Comparison of ENCODE assay signal across 20 cellular contexts in genomic region chr7:117675519-117676137, GRCh38.
DNase-seq lines count a peak whose midpoint lies in the region; ATAC-seq, FAIRE-seq and TF ChIP-seq lines count a peak whose summit lies in the region.
"Had no signal": no experiment of that assay in that cellular context is flagged by ENCODE, and none has a peak within 500 bp of the region (broad histone marks: within the 10 kb centered on the region; RNA-seq: fewer than 3 reads in every experiment).

No MANE protein-coding gene starts in this region.

- no peaks in the 10 kb centered on the region for H3K9me3 ChIP-seq in H9 (ENCODE audit: control insufficient read depth, low read depth, low read length)
- H3K9me3 ChIP-seq in K562 (replicated peaks; ENCODE audit: control insufficient read depth, insufficient read depth, low read depth, low read length), result no peaks in the 10 kb centered on the region
- H3K9me3 ChIP-seq in mesenchymal stem cell (ENCODE audit: control insufficient read depth, low read length), result no peaks in the 10 kb centered on the region
- H3K9me3 ChIP-seq: Peyer's patch had no signal

- TF ChIP-seq EP300 in K562 (IDR thresholded peaks at IDR 0.05; ENCODE audit: low read length), result no peak

- H3K27ac Mint-ChIP-seq in Calu3 (ENCODE audit: unreplicated experiment) (no peak overlapping the region), H9 (peak overlapping the region; percentile 18 to 89 (median 82); a peak in 4 of 7 replicates)
- H3K27ac Mint-ChIP-seq: CD8-positive, alpha-beta memory T cell had no signal

- H3K79me1 ChIP-seq in H9 (ENCODE audit: insufficient read depth, low read depth, low read length, poor library complexity, severe bottlenecking) (no peaks in the 10 kb centered on the region), mesenchymal stem cell (replicated peaks; ENCODE audit: low read length, poor library complexity, severe bottlenecking) (no peaks in the 10 kb centered on the region)

- H3K56ac ChIP-seq in H9 (ENCODE audit: insufficient read length, low read depth, low read length), result no peak overlapping the region

- H3K27me3 ChIP-seq in H9 (ENCODE audit: insufficient read depth, low read length), result no peaks in the 10 kb centered on the region
- peaks cover 0 to 7% of the 10 kb centered on the region in 2 experiments; a peak in 2 of 5 replicates for H3K27me3 ChIP-seq in K562 (ENCODE audit: control insufficient read depth in 2 of 2, insufficient read depth in 2 of 2, low read length in 2 of 2)
- H3K27me3 ChIP-seq in mesenchymal stem cell (ENCODE audit: control insufficient read depth in 1 of 2, insufficient read depth in 1 of 2, low read length in 2 of 2), result peaks cover 4 to 19% of the 10 kb centered on the region in 2 experiments
- H3K27me3 ChIP-seq: Peyer's patch had no signal

- H3K4me2 ChIP-seq in H9 (ENCODE audit: insufficient read depth, insufficient read length, low read length) (no peak overlapping the region), K562 (ENCODE audit: insufficient read depth, low read length) (no peak overlapping the region), mesenchymal stem cell (ENCODE audit: low read length, poor library complexity, severe bottlenecking) (no peak overlapping the region)

- H3K4me1 ChIP-seq in H9 (ENCODE audit: insufficient read depth, low read length), result peaks cover 7% of the 10 kb centered on the region; the same call in 1 of the 2 replicates
- H3K4me1 ChIP-seq in K562 (replicated peaks in 1 of 2; ENCODE audit: control insufficient read depth in 2 of 2, insufficient read depth in 2 of 2, low read length in 2 of 2), result peaks cover 0 to 2% of the 10 kb centered on the region in 2 experiments; a peak in 2 of 5 replicates
- H3K4me1 ChIP-seq in mesenchymal stem cell (ENCODE audit: control insufficient read depth, insufficient read depth, low read depth, low read length), result peaks cover 2% of the 10 kb centered on the region
- H3K4me1 ChIP-seq: Peyer's patch had no signal

- no peak overlapping the region for H3K4me3 Mint-ChIP-seq in Calu3 (ENCODE audit: low read depth, unreplicated experiment)
- no peak overlapping the region; a peak in 1 of 5 replicates for H3K4me3 Mint-ChIP-seq in H9
- H3K4me3 Mint-ChIP-seq: CD8-positive, alpha-beta memory T cell had no signal

- H3K79me2 ChIP-seq in H9 (ENCODE audit: insufficient read depth, low read length) (no peaks in the 10 kb centered on the region), K562 (ENCODE audit: control insufficient read depth, insufficient read depth, low read length) (no peaks in the 10 kb centered on the region)

- H2BK15ac ChIP-seq in H9 (ENCODE audit: low read depth, low read length), result no peak overlapping the region
- no peak overlapping the region for H2BK15ac ChIP-seq in mesenchymal stem cell (ENCODE audit: low read depth, poor library complexity, severe bottlenecking)

- H2BK120ac ChIP-seq in H9 (ENCODE audit: low read depth, low read length, poor library complexity, severe bottlenecking), result no peak overlapping the region
- H2BK120ac ChIP-seq in mesenchymal stem cell (ENCODE audit: low read depth, low read length), result no peak overlapping the region

- H3K9me3 Mint-ChIP-seq in Calu3 (ENCODE audit: low read depth, unreplicated experiment) (no peaks in the 10 kb centered on the region), H9 (peaks cover 0 to 3% of the 10 kb centered on the region in 2 experiments; a peak in 1 of 5 replicates)

- TF ChIP-seq CTCF in Calu3 (IDR thresholded peaks at IDR 0.05; ENCODE audit: unreplicated experiment), result no peak
- no peak for TF ChIP-seq CTCF in H9 (conservative IDR thresholded peaks at IDR 0.05)
- no peak for TF ChIP-seq CTCF in K562 (IDR thresholded peaks at IDR 0.05 in 2 of 3, conservative IDR thresholded peaks at IDR 0.05 in 1 of 3; ENCODE audit: insufficient read depth in 2 of 3, low read depth in 1 of 3, low read length in 3 of 3)
- no peak for TF ChIP-seq CTCF in GM13977 (IDR thresholded peaks at IDR 0.05; ENCODE audit: extremely low read depth, insufficient read depth, missing control alignments)

- no peak overlapping the region for H3T11ph ChIP-seq in H9 (ENCODE audit: low read length)

- no peak for DNase-seq in Calu3
- DNase-seq in H9, result no peak
- peak in 1 of 4 experiments; percentile 18 for DNase-seq in K562 (ENCODE audit: extremely low read depth in 1 of 4, low spot score in 3 of 4)
- peak; percentile 27 for DNase-seq in mesenchymal stem cell
- DNase-seq in superior temporal gyrus (ENCODE audit: extremely low spot score), result no peak
- DNase-seq in NCI-H524 (lab: John Stamatoyannopoulos, UW), result no peak
- DNase-seq in activated CD4-positive, alpha-beta T cell treated with anti-CD3 and anti-CD28 coated beads for 48 hours, result no peak
- no peak for DNase-seq in GM13977 (ENCODE audit: low spot score)
- DNase-seq: ACHN; C1 segment of cervical spinal cord; CD8-positive, alpha-beta memory T cell; GF-D8; GM23248; NCI-H1417 treated with DMSO at 0.1 percent for 48 hours; NCI-H187 treated with DMSO at 0.1 percent for 48 hours; NCI-H345; NCI-H526 treated with DMSO at 0.1 percent for 48 hours; Peyer's patch; SHP77 had no signal

- no peak overlapping the region for H2BK12ac ChIP-seq in H9 (ENCODE audit: insufficient read length, low read depth, low read length)
- peak overlapping the region in 1 of 2 experiments; percentile 89 for H2BK12ac ChIP-seq in mesenchymal stem cell (ENCODE audit: low read length in 2 of 2)

- H3K4me1 Mint-ChIP-seq in Calu3 (ENCODE audit: low read depth, unreplicated experiment) (peaks cover 31% of the 10 kb centered on the region), H9 (peaks cover 55 to 58% of the 10 kb centered on the region in 2 experiments)
- H3K4me1 Mint-ChIP-seq: CD8-positive, alpha-beta memory T cell had no signal

- H4K20me1 ChIP-seq in H9 (ENCODE audit: control insufficient read depth, insufficient read depth, insufficient read length) (no peaks in the 10 kb centered on the region), K562 (replicated peaks; ENCODE audit: control insufficient read depth, insufficient read depth, low read length) (no peaks in the 10 kb centered on the region)

- no peaks in the 10 kb centered on the region for H3K9me1 ChIP-seq in K562 (ENCODE audit: control insufficient read depth, insufficient read depth, low read length)

- no peak overlapping the region for H2AK5ac ChIP-seq in H9 (ENCODE audit: insufficient read length, low read length)
- H2AK5ac ChIP-seq in mesenchymal stem cell (ENCODE audit: low read length, severe bottlenecking), result no peak overlapping the region

- H3K36me3 ChIP-seq in K562 (ENCODE audit: control insufficient read depth, insufficient read depth, low read length), result no peaks in the 10 kb centered on the region
- H3K36me3 ChIP-seq in mesenchymal stem cell (ENCODE audit: control insufficient read depth in 1 of 2, insufficient read depth in 2 of 2, low read depth in 1 of 2, low read length in 2 of 2), result no peaks in the 10 kb centered on the region
- H3K36me3 ChIP-seq: Peyer's patch had no signal

- no peak for FAIRE-seq in K562 (lab: Jason Lieb, UNC)

- TF ChIP-seq RAD21 in K562 (CRISPR knock-in tag; conservative IDR thresholded peaks at IDR 0.05 in 1 of 2, IDR thresholded peaks at IDR 0.05 in 1 of 2), result no peak

- H3K9ac ChIP-seq in H9 (ENCODE audit: extremely low read depth, insufficient read length, low read length) (no peak overlapping the region), K562 (ENCODE audit: insufficient read depth in 1 of 2, low read depth in 2 of 2, low read length in 2 of 2) (no peak overlapping the region), mesenchymal stem cell (ENCODE audit: low read length) (no peak overlapping the region)
- H3K9ac ChIP-seq: GM23248 had no signal

- no CpG with 5 or more reads among the region's 2 CpGs for WGBS in H9 (ENCODE audit: extremely low coverage, insufficient read length, low lambda C conversion rate)
- 3% methylated on average over 2 of the region's 2 CpGs for WGBS in K562 (ENCODE audit: insufficient coverage, low coverage, missing lambda C conversion rate)
- 89% methylated on average over 2 of the region's 2 CpGs for WGBS in mesenchymal stem cell

- no peak overlapping the region for H3K18ac ChIP-seq in H9 (ENCODE audit: insufficient read length, low read depth, low read length)
- peak overlapping the region; percentile 7 to 57 for H3K18ac ChIP-seq in mesenchymal stem cell (ENCODE audit: low read depth in 1 of 2, low read length in 2 of 2)

- H3K27me3 Mint-ChIP-seq in Calu3 (ENCODE audit: unreplicated experiment) (no peaks in the 10 kb centered on the region), H9 (ENCODE audit: low read depth) (no peaks in the 10 kb centered on the region)
- H3K27me3 Mint-ChIP-seq: CD8-positive, alpha-beta memory T cell had no signal

- H3K36me3 Mint-ChIP-seq in Calu3 (ENCODE audit: insufficient read depth, unreplicated experiment) (peaks cover 31% of the 10 kb centered on the region), H9 (ENCODE audit: insufficient read depth in 1 of 3, low read depth in 3 of 3) (peaks cover 0 to 6% (median 0%) of the 10 kb centered on the region in 3 experiments; a peak in 2 of 7 replicates)
- H3K36me3 Mint-ChIP-seq: CD8-positive, alpha-beta memory T cell had no signal

- TF ChIP-seq POLR2A in K562 (conservative IDR thresholded peaks at IDR 0.05), result no peak

- TSS peak; percentile 5 for BruUV-seq in Calu3 (replicated peaks; lab: Mats Ljungman, UMichigan)
- no TSS peak for BruUV-seq in K562 (replicated peaks; lab: Mats Ljungman, UMichigan)

- intact Hi-C loops in Calu3 (cut with micrococcal nuclease; ENCODE audit: unreplicated experiment) (loop anchor here (10.0 kb wide), 1 partner anchor 479 kb away; no protein-coding TSS in a partner anchor), K562 (cut with micrococcal nuclease) (loop anchor here (10.0 kb wide), 1 partner anchor 429 kb away; no protein-coding TSS in a partner anchor)

- H4K8ac ChIP-seq in H9 (replicated peaks; ENCODE audit: insufficient read length, low read depth, low read length) (no peak overlapping the region), mesenchymal stem cell (ENCODE audit: low read length) (no peak overlapping the region)

- H3K14ac ChIP-seq in H9 (ENCODE audit: insufficient read depth, low read length) (no peak overlapping the region), mesenchymal stem cell (ENCODE audit: low read length in 2 of 2) (peak overlapping the region in 1 of 2 experiments; percentile 20)

- H2AFZ ChIP-seq in H9 (ENCODE audit: low read length), result no peak overlapping the region
- H2AFZ ChIP-seq in K562 (ENCODE audit: low read depth, low read length), result peak overlapping the region; percentile 22; the same call in 1 of the 2 replicates
- peak overlapping the region; percentile 51 for H2AFZ ChIP-seq in mesenchymal stem cell (ENCODE audit: low read depth, low read length)
- H2AFZ ChIP-seq: GM23248 had no signal

- ATAC-seq in K562, result peak; percentile 62

- H4K5ac ChIP-seq in H9 (ENCODE audit: insufficient read length, low read depth, low read length), result no peak overlapping the region

- H3K23me2 ChIP-seq in H9 (ENCODE audit: insufficient read length, low read depth, low read length, poor library complexity, severe bottlenecking), result no peaks in the 10 kb centered on the region

- POLR2A ChIA-PET in K562 (lab: Yijun Ruan, JAX), result no interaction called here

- CTCF ChIA-PET in Calu3 (lab: Charles Lee) (no interaction called here), K562 (lab: Yijun Ruan, JAX; ENCODE audit: low intra/inter-chr PET ratio) (no interaction called here)

- H2BK20ac ChIP-seq in H9 (ENCODE audit: low read depth, low read length, poor library complexity, severe bottlenecking), result no peak overlapping the region

- in situ Hi-C loops in K562 (cut with MboI) (no loop called here), GM13977 (cut with MboI; ENCODE audit: low pct_unique_long_range_greater_than_20kb, low sequenced_read_pairs, unreplicated experiment) (no loop called here)

- H3K27ac ChIP-seq in H9 (ENCODE audit: insufficient read length, low read depth, low read length) (no peak overlapping the region), K562 (ENCODE audit: extremely low read depth, low read depth, low read length) (no peak overlapping the region), mesenchymal stem cell (ENCODE audit: low read length, poor library complexity, severe bottlenecking) (no peak overlapping the region)
- H3K27ac ChIP-seq: GM23248, Peyer's patch had no signal

- H3K23ac ChIP-seq in H9 (ENCODE audit: insufficient read length, low read depth, low read length), result no peak overlapping the region
- H3K23ac ChIP-seq in mesenchymal stem cell (ENCODE audit: low read length in 2 of 2), result no peak overlapping the region

- no peak overlapping the region for H3K4ac ChIP-seq in H9 (ENCODE audit: low read depth, low read length)
- H3K4ac ChIP-seq in mesenchymal stem cell (ENCODE audit: low read depth in 1 of 2, low read length in 2 of 2), result peak overlapping the region in 1 of 2 experiments; percentile 26

- H2BK5ac ChIP-seq in H9 (ENCODE audit: insufficient read length, low read length) (no peak overlapping the region), mesenchymal stem cell (ENCODE audit: low read depth, low read length, poor library complexity, severe bottlenecking) (no peak overlapping the region)

- H3K4me3 ChIP-seq in K562 (no peak overlapping the region), mesenchymal stem cell (ENCODE audit: insufficient read depth in 1 of 2, low read depth in 1 of 2, low read length in 2 of 2) (no peak overlapping the region)
- H3K4me3 ChIP-seq: GM23248, Peyer's patch, SK-N-MC had no signal

- H4K91ac ChIP-seq in H9 (ENCODE audit: insufficient read length, low read depth, low read length), result no peak overlapping the region
- H4K91ac ChIP-seq in mesenchymal stem cell (ENCODE audit: low read length), result peak overlapping the region; percentile 16
